ENCODE assay signal across 22 cellular contexts in genomic region chr22:44396021-44396726, GRCh38.
DNase-seq lines count a peak whose midpoint lies in the region; ATAC-seq and TF ChIP-seq lines count a peak whose summit lies in the region.
"Had no signal": no experiment of that assay in that cellular context is flagged by ENCODE, and none has a peak within 500 bp of the region (broad histone marks: within the 10 kb centered on the region; RNA-seq: fewer than 3 reads in every experiment).

No MANE protein-coding gene starts in this region.

- no peaks in the 10 kb centered on the region for H3K27me3 ChIP-seq in RWPE2 (ENCODE audit: insufficient read depth, poor library complexity, severe bottlenecking)
- H3K27me3 ChIP-seq in stomach: peaks cover 0 to 23% (median 0%) of the 10 kb centered on the region in 3 donors
- H3K27me3 ChIP-seq: adrenal gland had no signal

- WGBS in stomach, 5 donors: 79 to 92% (median 85%) methylated on average over 12 of the region's 12 CpGs

- TF ChIP-seq EP300 in stomach (IDR thresholded peaks at IDR 0.05): no peak

- no peak for ATAC-seq in RWPE2 (ENCODE audit: low read depth)
- ATAC-seq: naive thymus-derived CD8-positive, alpha-beta T cell; stimulated activated naive CD8-positive, alpha-beta T cell treated with anti-CD3 and anti-CD28 coated beads, Interleukin-15, amount 100 ng/mL, for 72 hours had no signal

- H3K9me3 ChIP-seq in RWPE2 (ENCODE audit: severe bottlenecking) (no peaks in the 10 kb centered on the region), stomach (no peaks in the 10 kb centered on the region)
- H3K9me3 ChIP-seq: adrenal gland had no signal

- H3K4me1 ChIP-seq in RWPE2 (ENCODE audit: insufficient read depth, poor library complexity, severe bottlenecking): peaks cover 9% of the 10 kb centered on the region
- no peaks in the 10 kb centered on the region for H3K4me1 ChIP-seq in stomach
- H3K4me1 ChIP-seq: adrenal gland had no signal

- DNase-seq in activated T-cell treated with anti-CD3 and anti-CD28 coated beads, Interleukin-2, amount 50 U/mL, for 1 hour: peak; percentile 8
- DNase-seq in activated T-cell treated with anti-CD3 and anti-CD28 coated beads for 4 hours (no peak), RWPE2 (ENCODE audit: low spot score) (peak; percentile 22), islet precursor cell (peak; percentile 46), stomach (peak; percentile 10), HCEC 1CT (no peak), midbrain (lab: John Stamatoyannopoulos, UW) (no peak)
- DNase-seq in stimulated activated naive CD4-positive, alpha-beta T cell (lab: John Stamatoyannopoulos, UW): no peak
- DNase-seq: dermis blood vessel endothelial cell; hippocampal formation; Kasumi-1; mesenchymal stem cell; NCI-H1092; NCI-H1930; NCI-H226; small intestine; stimulated activated CD4-positive, alpha-beta T cell treated with anti-CD3 and anti-CD28 coated beads, Interleukin-4, amount 100 ng/mL, for 1 hour had no signal

- no peak for TF ChIP-seq POLR2A in stomach (IDR thresholded peaks at IDR 0.05)

- H3K4me3 ChIP-seq in RWPE2 (ENCODE audit: severe bottlenecking) (no peak overlapping the region), stomach (no peak overlapping the region)
- H3K4me3 ChIP-seq: adrenal gland, PC-9 had no signal

- H3K36me3 ChIP-seq in RWPE2 (ENCODE audit: low read depth) (no peaks in the 10 kb centered on the region), stomach (no peaks in the 10 kb centered on the region)
- H3K36me3 ChIP-seq: adrenal gland had no signal

- H3K27ac ChIP-seq in RWPE2 (ENCODE audit: poor library complexity, severe bottlenecking): no peak overlapping the region
- no peak overlapping the region for H3K27ac ChIP-seq in stomach
- H3K27ac ChIP-seq: adrenal gland, epithelial cell of prostate, PC-9 had no signal

- intact Hi-C loops in stomach (cut with DNase I; ENCODE audit: low total_unique reads): no loop called here

- TF ChIP-seq CTCF in RWPE2 (IDR thresholded peaks at IDR 0.05; ENCODE audit: poor library complexity, severe bottlenecking): no peak
- TF ChIP-seq CTCF in stomach (IDR thresholded peaks at IDR 0.05): no peak

Comparison
In these comparisons a context has a peak if more than half of its experiments do, and no peak if none do; other contexts are left out.
1. DNase-seq: peak in activated T-cell treated with anti-CD3 and anti-CD28 coated beads, Interleukin-2, amount 50 U/mL, for 1 hour (single experiment), RWPE2 (single experiment), islet precursor cell (single experiment) and stomach (single experiment); none in activated T-cell treated with anti-CD3 and anti-CD28 coated beads for 4 hours (single experiment), HCEC 1CT (single experiment), stimulated activated naive CD4-positive, alpha-beta T cell (0 of 6) and midbrain (single experiment).